Comparison of ENCODE assay signal across 1 cellular context in the genomic region with DNA sequence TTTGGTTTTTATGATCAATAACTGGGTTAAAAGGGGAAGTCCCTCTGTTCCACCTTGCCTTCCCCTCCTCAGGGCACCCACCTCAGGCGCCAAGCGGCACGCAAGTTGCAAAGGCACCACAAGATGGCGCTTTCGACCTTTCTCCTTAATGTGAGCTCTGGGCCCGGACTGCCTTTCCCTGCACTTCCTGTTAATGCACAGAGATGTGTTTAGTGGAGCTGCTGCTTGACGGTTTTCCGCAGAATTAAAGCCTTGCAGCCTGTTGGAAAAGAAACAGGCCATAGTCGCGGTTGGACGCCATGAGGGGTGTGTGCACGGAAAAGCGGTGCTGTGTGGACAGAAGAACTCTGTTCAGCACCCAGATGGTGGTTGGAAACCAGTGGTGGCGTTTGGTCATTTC.
A peak's percentile ranks its signal among the peaks of the same experiment; 100 is the strongest.
TF ChIP-seq lines count a peak whose summit lies in the region.

No MANE protein-coding gene starts in this region.

TF ChIP-seq in HepG2, 621 proteins besides CTCF, POLR2A, EP300 and RAD21 (continued from another document and continues in another):
- TF ChIP-seq GABPB1 (CRISPR knock-in tag; IDR thresholded peaks at IDR 0.05) (peak; percentile 61; the same call in 1 of the 2 replicates), IRF2 (CRISPR knock-in tag; IDR thresholded peaks at IDR 0.05) (0 out of 2 replicates have a peak, but pooled peaks have one; percentile 50), THAP11 (CRISPR knock-in tag; IDR thresholded peaks at IDR 0.05) (peak; percentile 21; the same call in 1 of the 2 replicates), GABPA (IDR thresholded peaks at IDR 0.05; ENCODE audit: low read depth, low read length) (no peak), GABPA (CRISPR knock-in tag; IDR thresholded peaks at IDR 0.05; ENCODE audit: low read depth) (peak; percentile 65), MXD4 (CRISPR knock-in tag; IDR thresholded peaks at IDR 0.05) (no peak), ZNF850 (CRISPR knock-in tag; conservative IDR thresholded peaks at IDR 0.05) (no peak), ZNF33A (CRISPR knock-in tag; IDR thresholded peaks at IDR 0.05; ENCODE audit: borderline replicate concordance) (no peak), XRCC5 (optimal IDR thresholded peaks at IDR 0.05; ENCODE audit: low read length) (peak; percentile 73), SSRP1 (CRISPR knock-in tag; IDR thresholded peaks at IDR 0.05) (no peak), MXI1 (IDR thresholded peaks at IDR 0.05; ENCODE audit: borderline replicate concordance, low read depth, low read length) (no peak), SETDB1 (CRISPR knock-in tag; IDR thresholded peaks at IDR 0.05; ENCODE audit: borderline replicate concordance) (no peak), TEAD3 (CRISPR knock-in tag; optimal IDR thresholded peaks at IDR 0.05; ENCODE audit: borderline replicate concordance) (peak; percentile 30), THYN1 (CRISPR knock-in tag; IDR thresholded peaks at IDR 0.05; ENCODE audit: borderline replicate concordance, low read depth) (no peak), STAG1 (CRISPR knock-in tag; IDR thresholded peaks at IDR 0.05) (peak; percentile 81), ZNF614 (CRISPR knock-in tag; IDR thresholded peaks at IDR 0.05; ENCODE audit: borderline replicate concordance) (no peak), HOXD1 (CRISPR knock-in tag; IDR thresholded peaks at IDR 0.05) (no peak), MIXL1 (CRISPR knock-in tag; IDR thresholded peaks at IDR 0.05) (peak; percentile 40; the same call in 1 of the 2 replicates), ZNF619 (CRISPR knock-in tag; IDR thresholded peaks at IDR 0.05) (no peak)
- TF ChIP-seq, protein P1, sequence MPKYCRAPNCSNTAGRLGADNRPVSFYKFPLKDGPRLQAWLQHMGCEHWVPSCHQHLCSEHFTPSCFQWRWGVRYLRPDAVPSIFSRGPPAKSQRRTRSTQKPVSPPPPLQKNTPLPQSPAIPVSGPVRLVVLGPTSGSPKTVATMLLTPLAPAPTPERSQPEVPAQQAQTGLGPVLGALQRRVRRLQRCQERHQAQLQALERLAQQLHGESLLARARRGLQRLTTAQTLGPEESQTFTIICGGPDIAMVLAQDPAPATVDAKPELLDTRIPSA (CRISPR knock-in tag; IDR thresholded peaks at IDR 0.05; ENCODE audit: borderline replicate concordance) = no peak
- TF ChIP-seq, protein P2, sequence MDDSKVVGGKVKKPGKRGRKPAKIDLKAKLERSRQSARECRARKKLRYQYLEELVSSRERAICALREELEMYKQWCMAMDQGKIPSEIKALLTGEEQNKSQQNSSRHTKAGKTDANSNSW (CRISPR knock-in tag; IDR thresholded peaks at IDR 0.05; ENCODE audit: borderline replicate concordance) = no peak
- TF ChIP-seq, protein P3, sequence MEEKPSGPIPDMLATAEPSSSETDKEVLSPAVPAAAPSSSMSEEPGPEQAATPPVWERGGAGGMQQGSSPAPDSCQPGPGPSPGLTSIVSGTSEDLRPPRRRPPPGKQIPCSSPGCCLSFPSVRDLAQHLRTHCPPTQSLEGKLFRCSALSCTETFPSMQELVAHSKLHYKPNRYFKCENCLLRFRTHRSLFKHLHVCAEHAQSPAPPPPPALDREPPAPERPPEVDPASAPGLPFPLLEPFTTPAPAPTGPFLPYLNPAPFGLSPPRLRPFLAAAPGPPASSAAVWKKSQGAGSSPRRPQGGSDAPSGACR (CRISPR knock-in tag; IDR thresholded peaks at IDR 0.05) = no peak
- TF ChIP-seq, protein P4, sequence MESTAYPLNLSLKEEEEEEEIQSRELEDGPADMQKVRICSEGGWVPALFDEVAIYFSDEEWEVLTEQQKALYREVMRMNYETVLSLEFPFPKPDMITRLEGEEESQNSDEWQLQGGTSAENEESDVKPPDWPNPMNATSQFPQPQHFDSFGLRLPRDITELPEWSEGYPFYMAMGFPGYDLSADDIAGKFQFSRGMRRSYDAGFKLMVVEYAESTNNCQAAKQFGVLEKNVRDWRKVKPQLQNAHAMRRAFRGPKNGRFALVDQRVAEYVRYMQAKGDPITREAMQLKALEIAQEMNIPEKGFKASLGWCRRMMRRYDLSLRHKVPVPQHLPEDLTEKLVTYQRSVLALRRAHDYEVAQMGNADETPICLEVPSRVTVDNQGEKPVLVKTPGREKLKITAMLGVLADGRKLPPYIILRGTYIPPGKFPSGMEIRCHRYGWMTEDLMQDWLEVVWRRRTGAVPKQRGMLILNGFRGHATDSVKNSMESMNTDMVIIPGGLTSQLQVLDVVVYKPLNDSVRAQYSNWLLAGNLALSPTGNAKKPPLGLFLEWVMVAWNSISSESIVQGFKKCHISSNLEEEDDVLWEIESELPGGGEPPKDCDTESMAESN (CRISPR knock-in tag; conservative IDR thresholded peaks at IDR 0.05) = peak; percentile 37; the same call in 1 of the 2 replicates
- TF ChIP-seq, protein P5, sequence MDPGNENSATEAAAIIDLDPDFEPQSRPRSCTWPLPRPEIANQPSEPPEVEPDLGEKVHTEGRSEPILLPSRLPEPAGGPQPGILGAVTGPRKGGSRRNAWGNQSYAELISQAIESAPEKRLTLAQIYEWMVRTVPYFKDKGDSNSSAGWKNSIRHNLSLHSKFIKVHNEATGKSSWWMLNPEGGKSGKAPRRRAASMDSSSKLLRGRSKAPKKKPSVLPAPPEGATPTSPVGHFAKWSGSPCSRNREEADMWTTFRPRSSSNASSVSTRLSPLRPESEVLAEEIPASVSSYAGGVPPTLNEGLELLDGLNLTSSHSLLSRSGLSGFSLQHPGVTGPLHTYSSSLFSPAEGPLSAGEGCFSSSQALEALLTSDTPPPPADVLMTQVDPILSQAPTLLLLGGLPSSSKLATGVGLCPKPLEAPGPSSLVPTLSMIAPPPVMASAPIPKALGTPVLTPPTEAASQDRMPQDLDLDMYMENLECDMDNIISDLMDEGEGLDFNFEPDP (CRISPR knock-in tag; conservative IDR thresholded peaks at IDR 0.05) = no peak
- TF ChIP-seq, protein P6, sequence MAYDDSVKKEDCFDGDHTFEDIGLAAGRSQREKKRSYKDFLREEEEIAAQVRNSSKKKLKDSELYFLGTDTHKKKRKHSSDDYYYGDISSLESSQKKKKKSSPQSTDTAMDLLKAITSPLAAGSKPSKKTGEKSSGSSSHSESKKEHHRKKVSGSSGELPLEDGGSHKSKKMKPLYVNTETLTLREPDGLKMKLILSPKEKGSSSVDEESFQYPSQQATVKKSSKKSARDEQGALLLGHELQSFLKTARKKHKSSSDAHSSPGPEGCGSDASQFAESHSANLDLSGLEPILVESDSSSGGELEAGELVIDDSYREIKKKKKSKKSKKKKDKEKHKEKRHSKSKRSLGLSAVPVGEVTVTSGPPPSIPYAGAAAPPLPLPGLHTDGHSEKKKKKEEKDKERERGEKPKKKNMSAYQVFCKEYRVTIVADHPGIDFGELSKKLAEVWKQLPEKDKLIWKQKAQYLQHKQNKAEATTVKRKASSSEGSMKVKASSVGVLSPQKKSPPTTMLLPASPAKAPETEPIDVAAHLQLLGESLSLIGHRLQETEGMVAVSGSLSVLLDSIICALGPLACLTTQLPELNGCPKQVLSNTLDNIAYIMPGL (CRISPR knock-in tag; IDR thresholded peaks at IDR 0.05; ENCODE audit: borderline replicate concordance in 1 of 2, low read depth in 1 of 2) = peak in 1 of 2 experiments; percentile 38; a peak in 1 of 4 replicates
- TF ChIP-seq, protein P7, sequence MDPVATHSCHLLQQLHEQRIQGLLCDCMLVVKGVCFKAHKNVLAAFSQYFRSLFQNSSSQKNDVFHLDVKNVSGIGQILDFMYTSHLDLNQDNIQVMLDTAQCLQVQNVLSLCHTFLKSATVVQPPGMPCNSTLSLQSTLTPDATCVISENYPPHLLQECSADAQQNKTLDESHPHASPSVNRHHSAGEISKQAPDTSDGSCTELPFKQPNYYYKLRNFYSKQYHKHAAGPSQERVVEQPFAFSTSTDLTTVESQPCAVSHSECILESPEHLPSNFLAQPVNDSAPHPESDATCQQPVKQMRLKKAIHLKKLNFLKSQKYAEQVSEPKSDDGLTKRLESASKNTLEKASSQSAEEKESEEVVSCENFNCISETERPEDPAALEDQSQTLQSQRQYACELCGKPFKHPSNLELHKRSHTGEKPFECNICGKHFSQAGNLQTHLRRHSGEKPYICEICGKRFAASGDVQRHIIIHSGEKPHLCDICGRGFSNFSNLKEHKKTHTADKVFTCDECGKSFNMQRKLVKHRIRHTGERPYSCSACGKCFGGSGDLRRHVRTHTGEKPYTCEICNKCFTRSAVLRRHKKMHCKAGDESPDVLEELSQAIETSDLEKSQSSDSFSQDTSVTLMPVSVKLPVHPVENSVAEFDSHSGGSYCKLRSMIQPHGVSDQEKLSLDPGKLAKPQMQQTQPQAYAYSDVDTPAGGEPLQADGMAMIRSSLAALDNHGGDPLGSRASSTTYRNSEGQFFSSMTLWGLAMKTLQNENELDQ (CRISPR knock-in tag; IDR thresholded peaks at IDR 0.05; ENCODE audit: borderline replicate concordance) = no peak
- TF ChIP-seq, protein P8, sequence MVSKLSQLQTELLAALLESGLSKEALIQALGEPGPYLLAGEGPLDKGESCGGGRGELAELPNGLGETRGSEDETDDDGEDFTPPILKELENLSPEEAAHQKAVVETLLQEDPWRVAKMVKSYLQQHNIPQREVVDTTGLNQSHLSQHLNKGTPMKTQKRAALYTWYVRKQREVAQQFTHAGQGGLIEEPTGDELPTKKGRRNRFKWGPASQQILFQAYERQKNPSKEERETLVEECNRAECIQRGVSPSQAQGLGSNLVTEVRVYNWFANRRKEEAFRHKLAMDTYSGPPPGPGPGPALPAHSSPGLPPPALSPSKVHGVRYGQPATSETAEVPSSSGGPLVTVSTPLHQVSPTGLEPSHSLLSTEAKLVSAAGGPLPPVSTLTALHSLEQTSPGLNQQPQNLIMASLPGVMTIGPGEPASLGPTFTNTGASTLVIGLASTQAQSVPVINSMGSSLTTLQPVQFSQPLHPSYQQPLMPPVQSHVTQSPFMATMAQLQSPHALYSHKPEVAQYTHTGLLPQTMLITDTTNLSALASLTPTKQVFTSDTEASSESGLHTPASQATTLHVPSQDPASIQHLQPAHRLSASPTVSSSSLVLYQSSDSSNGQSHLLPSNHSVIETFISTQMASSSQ (IDR thresholded peaks at IDR 0.05; ENCODE audit: low read depth) = no peak
- TF ChIP-seq, protein P8 (CRISPR knock-in tag; IDR thresholded peaks at IDR 0.05; ENCODE audit: borderline replicate concordance) = no peak
- TF ChIP-seq, protein P9, sequence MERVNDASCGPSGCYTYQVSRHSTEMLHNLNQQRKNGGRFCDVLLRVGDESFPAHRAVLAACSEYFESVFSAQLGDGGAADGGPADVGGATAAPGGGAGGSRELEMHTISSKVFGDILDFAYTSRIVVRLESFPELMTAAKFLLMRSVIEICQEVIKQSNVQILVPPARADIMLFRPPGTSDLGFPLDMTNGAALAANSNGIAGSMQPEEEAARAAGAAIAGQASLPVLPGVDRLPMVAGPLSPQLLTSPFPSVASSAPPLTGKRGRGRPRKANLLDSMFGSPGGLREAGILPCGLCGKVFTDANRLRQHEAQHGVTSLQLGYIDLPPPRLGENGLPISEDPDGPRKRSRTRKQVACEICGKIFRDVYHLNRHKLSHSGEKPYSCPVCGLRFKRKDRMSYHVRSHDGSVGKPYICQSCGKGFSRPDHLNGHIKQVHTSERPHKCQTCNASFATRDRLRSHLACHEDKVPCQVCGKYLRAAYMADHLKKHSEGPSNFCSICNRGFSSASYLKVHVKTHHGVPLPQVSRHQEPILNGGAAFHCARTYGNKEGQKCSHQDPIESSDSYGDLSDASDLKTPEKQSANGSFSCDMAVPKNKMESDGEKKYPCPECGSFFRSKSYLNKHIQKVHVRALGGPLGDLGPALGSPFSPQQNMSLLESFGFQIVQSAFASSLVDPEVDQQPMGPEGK (CRISPR knock-in tag; IDR thresholded peaks at IDR 0.05) = 0 out of 2 replicates have a peak, but pooled peaks have one; percentile 12
- TF ChIP-seq, protein P10, sequence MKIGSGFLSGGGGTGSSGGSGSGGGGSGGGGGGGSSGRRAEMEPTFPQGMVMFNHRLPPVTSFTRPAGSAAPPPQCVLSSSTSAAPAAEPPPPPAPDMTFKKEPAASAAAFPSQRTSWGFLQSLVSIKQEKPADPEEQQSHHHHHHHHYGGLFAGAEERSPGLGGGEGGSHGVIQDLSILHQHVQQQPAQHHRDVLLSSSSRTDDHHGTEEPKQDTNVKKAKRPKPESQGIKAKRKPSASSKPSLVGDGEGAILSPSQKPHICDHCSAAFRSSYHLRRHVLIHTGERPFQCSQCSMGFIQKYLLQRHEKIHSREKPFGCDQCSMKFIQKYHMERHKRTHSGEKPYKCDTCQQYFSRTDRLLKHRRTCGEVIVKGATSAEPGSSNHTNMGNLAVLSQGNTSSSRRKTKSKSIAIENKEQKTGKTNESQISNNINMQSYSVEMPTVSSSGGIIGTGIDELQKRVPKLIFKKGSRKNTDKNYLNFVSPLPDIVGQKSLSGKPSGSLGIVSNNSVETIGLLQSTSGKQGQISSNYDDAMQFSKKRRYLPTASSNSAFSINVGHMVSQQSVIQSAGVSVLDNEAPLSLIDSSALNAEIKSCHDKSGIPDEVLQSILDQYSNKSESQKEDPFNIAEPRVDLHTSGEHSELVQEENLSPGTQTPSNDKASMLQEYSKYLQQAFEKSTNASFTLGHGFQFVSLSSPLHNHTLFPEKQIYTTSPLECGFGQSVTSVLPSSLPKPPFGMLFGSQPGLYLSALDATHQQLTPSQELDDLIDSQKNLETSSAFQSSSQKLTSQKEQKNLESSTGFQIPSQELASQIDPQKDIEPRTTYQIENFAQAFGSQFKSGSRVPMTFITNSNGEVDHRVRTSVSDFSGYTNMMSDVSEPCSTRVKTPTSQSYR (CRISPR knock-in tag; IDR thresholded peaks at IDR 0.05; ENCODE audit: borderline replicate concordance) = no peak
- TF ChIP-seq, protein P11, sequence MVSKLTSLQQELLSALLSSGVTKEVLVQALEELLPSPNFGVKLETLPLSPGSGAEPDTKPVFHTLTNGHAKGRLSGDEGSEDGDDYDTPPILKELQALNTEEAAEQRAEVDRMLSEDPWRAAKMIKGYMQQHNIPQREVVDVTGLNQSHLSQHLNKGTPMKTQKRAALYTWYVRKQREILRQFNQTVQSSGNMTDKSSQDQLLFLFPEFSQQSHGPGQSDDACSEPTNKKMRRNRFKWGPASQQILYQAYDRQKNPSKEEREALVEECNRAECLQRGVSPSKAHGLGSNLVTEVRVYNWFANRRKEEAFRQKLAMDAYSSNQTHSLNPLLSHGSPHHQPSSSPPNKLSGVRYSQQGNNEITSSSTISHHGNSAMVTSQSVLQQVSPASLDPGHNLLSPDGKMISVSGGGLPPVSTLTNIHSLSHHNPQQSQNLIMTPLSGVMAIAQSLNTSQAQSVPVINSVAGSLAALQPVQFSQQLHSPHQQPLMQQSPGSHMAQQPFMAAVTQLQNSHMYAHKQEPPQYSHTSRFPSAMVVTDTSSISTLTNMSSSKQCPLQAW (CRISPR knock-in tag; IDR thresholded peaks at IDR 0.05) = 0 out of 2 replicates have a peak, but pooled peaks have one; percentile 27
